In the genomic region with DNA sequence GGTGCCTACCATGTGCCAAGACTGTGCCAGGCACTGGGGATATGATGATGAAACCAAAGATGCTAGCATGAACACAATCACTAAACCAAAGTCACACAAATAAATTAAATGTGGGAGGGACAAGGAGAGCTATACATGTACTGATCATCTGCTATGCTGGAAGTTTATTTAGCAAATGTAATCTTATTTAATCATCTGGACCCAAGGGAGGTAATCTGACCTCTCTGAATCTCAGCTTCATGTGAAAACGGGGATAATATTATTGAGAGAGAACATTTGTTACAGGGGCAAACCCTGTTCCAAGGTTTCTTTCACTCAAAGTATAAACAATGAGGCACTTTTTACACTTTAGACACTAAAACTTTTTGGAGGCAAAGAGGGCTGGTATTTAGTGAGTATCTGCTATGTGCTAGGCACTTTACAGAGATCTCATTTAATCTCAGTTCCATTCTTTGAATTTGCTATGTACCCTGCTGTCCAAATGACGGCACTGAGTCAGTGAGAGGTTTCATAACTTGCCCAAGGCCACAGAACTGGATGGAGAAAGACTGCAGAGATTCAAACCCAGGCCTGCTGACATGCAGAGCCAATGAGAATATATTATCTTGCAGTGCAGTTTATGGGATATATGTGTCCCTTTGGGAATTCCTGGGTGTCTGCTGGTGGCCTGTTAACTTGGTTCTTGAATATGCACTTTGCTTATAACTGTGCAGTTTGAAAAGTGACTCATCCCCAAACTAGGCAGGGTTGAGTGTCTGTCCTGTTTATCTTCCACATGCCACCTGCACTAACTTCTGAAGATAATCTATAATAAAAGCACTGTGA, we compare ENCODE assay signal across 9 cellular contexts. TPM values are rescaled to one million over a fixed set of nuclear protein-coding genes. Genes with fewer than 3 reads are reported as not detected.
DNase-seq lines count a peak whose midpoint lies in the region; ATAC-seq and TF ChIP-seq lines count a peak whose summit lies in the region.
"Had no signal": no experiment of that assay in that cellular context is flagged by ENCODE, and none has a peak within 500 bp of the region (broad histone marks: within the 10 kb centered on the region; RNA-seq: fewer than 3 reads in every experiment).

No MANE protein-coding gene starts in this region.

- TF ChIP-seq CTCF in GM10248 (IDR thresholded peaks at IDR 0.05; ENCODE audit: control extremely low read depth, extremely low read depth, low read depth, missing control alignments) = no peak

- CTCF ChIA-PET in GM10248 (lab: Yijun Ruan, JAX) = interaction anchor here (0.8 to 4.5 kb wide), 5 partner anchors 9 to 18 kb away, joined by 3 to 29 read pairs (median 4); no protein-coding TSS in a partner anchor

- POLR2A ChIA-PET in GM10248 (lab: Yijun Ruan, JAX) = no interaction called here

- DNase-seq in DMS53 (lab: John Stamatoyannopoulos, UW) (peak; percentile 60), SW480 (ENCODE audit: low spot score) (peak; percentile 45), kidney tubule cell (ENCODE audit: low spot score) (peak; percentile 66), retina (no peak), GM10248 (ENCODE audit: extremely low spot score) (no peak), ureter (ENCODE audit: low spot score) (no peak), Kasumi-1 (lab: John Stamatoyannopoulos, UW) (no peak)
- DNase-seq: NCI-H1092 had no signal

- ATAC-seq in GM21723 (IDR thresholded peaks at IDR 0.05; ENCODE audit: unreplicated experiment) = peak; percentile 21

RNA-seq across cellular contexts. Expression of a gene that starts 3.3 kb away (rescaled TPM):
- 69.5 TPM for total RNA-seq in ureter

Comparison
In these comparisons a context has a peak if more than half of its experiments do, and no peak if none do; other contexts are left out.
1. DNase-seq: peak in DMS53 (single experiment), SW480 (single experiment) and kidney tubule cell (single experiment); none in retina (single experiment), GM10248 (single experiment), ureter (single experiment) and Kasumi-1 (0 of 2).